1 cellular context compared by ENCODE assay signal in the genomic region with DNA sequence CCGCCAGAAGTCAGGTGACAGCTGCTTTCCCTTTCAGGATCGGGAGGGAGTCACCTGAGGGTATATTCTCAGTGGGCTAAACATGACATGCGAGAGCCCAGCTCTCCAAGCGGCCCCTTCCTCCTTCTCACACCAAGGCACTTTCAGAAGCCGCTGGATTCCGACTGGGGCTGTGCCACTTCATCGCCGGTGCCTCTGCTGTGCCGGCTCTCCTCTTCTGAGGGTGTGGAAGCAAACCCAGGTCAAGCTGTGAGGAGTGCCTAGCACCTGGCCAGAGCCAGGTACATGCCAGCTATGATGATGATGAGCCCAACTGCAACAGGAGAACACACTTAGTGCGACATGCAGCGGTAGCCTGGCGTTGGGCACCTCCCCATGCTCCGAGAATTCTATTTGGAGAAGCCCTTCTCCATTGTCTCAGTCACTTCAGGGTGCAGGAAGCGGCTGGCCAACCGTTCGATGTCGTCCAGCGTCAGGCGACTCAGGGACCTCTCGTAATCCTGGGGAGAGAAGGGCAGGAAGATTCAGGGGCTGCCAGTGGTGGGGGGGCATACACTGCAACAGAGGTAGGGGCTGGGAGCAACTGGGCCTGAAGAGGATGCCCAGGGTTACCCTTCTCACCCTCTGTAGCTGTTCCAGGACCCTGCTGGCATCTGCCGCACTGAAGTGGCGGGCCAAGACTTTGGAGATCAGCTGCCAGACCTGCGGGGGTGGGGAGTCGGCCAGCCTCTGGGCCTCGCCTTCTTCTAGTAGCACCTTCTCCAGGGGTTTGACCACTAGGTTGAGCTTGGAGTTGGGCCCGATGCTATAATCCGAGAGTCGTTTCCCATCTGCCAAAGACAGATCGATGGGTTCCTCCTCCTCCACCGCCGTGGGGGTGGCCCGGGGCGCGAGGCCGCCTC.
TF ChIP-seq lines count a peak whose summit lies in the region.

No MANE protein-coding gene starts in this region.

TF ChIP-seq in K562, 482 proteins besides CTCF, POLR2A, EP300 and RAD21 (continued from another document):
- TF ChIP-seq, protein P1, sequence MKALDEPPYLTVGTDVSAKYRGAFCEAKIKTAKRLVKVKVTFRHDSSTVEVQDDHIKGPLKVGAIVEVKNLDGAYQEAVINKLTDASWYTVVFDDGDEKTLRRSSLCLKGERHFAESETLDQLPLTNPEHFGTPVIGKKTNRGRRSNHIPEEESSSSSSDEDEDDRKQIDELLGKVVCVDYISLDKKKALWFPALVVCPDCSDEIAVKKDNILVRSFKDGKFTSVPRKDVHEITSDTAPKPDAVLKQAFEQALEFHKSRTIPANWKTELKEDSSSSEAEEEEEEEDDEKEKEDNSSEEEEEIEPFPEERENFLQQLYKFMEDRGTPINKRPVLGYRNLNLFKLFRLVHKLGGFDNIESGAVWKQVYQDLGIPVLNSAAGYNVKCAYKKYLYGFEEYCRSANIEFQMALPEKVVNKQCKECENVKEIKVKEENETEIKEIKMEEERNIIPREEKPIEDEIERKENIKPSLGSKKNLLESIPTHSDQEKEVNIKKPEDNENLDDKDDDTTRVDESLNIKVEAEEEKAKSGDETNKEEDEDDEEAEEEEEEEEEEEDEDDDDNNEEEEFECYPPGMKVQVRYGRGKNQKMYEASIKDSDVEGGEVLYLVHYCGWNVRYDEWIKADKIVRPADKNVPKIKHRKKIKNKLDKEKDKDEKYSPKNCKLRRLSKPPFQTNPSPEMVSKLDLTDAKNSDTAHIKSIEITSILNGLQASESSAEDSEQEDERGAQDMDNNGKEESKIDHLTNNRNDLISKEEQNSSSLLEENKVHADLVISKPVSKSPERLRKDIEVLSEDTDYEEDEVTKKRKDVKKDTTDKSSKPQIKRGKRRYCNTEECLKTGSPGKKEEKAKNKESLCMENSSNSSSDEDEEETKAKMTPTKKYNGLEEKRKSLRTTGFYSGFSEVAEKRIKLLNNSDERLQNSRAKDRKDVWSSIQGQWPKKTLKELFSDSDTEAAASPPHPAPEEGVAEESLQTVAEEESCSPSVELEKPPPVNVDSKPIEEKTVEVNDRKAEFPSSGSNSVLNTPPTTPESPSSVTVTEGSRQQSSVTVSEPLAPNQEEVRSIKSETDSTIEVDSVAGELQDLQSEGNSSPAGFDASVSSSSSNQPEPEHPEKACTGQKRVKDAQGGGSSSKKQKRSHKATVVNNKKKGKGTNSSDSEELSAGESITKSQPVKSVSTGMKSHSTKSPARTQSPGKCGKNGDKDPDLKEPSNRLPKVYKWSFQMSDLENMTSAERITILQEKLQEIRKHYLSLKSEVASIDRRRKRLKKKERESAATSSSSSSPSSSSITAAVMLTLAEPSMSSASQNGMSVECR (CRISPR knock-in tag; IDR thresholded peaks at IDR 0.05), result 0 out of 2 replicates have a peak, but pooled peaks have one; percentile 41
- TF ChIP-seq, protein P2, sequence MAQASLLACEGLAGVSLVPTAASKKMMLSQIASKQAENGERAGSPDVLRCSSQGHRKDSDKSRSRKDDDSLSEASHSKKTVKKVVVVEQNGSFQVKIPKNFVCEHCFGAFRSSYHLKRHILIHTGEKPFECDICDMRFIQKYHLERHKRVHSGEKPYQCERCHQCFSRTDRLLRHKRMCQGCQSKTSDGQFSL (CRISPR knock-in tag; IDR thresholded peaks at IDR 0.05), result no peak
- TF ChIP-seq, protein P2 (tag; IDR thresholded peaks at IDR 0.05), result 0 out of 4 replicates have a peak, but pooled peaks of 1 of the 2 experiments have one; percentile 35
- TF ChIP-seq XRCC5 (IDR thresholded peaks at IDR 0.05; ENCODE audit: low read depth, low read length) (no peak), CHD1 (IDR thresholded peaks at IDR 0.05; ENCODE audit: low read length) (peak; percentile 28), BRF2 (IDR thresholded peaks at IDR 0.05; ENCODE audit: borderline replicate concordance, insufficient read depth, insufficient read length) (no peak), MEIS2 (IDR thresholded peaks at IDR 0.05; ENCODE audit: partially characterized antibody) (peak; percentile 8), NFXL1 (CRISPR knock-in tag; IDR thresholded peaks at IDR 0.05) (no peak), CREM (IDR thresholded peaks at IDR 0.05; ENCODE audit: low read depth) (no peak), DMBX1 (CRISPR knock-in tag; IDR thresholded peaks at IDR 0.05; ENCODE audit: borderline replicate concordance) (no peak), ZNF121 (CRISPR knock-in tag; conservative IDR thresholded peaks at IDR 0.05) (no peak)
- TF ChIP-seq, protein P3, sequence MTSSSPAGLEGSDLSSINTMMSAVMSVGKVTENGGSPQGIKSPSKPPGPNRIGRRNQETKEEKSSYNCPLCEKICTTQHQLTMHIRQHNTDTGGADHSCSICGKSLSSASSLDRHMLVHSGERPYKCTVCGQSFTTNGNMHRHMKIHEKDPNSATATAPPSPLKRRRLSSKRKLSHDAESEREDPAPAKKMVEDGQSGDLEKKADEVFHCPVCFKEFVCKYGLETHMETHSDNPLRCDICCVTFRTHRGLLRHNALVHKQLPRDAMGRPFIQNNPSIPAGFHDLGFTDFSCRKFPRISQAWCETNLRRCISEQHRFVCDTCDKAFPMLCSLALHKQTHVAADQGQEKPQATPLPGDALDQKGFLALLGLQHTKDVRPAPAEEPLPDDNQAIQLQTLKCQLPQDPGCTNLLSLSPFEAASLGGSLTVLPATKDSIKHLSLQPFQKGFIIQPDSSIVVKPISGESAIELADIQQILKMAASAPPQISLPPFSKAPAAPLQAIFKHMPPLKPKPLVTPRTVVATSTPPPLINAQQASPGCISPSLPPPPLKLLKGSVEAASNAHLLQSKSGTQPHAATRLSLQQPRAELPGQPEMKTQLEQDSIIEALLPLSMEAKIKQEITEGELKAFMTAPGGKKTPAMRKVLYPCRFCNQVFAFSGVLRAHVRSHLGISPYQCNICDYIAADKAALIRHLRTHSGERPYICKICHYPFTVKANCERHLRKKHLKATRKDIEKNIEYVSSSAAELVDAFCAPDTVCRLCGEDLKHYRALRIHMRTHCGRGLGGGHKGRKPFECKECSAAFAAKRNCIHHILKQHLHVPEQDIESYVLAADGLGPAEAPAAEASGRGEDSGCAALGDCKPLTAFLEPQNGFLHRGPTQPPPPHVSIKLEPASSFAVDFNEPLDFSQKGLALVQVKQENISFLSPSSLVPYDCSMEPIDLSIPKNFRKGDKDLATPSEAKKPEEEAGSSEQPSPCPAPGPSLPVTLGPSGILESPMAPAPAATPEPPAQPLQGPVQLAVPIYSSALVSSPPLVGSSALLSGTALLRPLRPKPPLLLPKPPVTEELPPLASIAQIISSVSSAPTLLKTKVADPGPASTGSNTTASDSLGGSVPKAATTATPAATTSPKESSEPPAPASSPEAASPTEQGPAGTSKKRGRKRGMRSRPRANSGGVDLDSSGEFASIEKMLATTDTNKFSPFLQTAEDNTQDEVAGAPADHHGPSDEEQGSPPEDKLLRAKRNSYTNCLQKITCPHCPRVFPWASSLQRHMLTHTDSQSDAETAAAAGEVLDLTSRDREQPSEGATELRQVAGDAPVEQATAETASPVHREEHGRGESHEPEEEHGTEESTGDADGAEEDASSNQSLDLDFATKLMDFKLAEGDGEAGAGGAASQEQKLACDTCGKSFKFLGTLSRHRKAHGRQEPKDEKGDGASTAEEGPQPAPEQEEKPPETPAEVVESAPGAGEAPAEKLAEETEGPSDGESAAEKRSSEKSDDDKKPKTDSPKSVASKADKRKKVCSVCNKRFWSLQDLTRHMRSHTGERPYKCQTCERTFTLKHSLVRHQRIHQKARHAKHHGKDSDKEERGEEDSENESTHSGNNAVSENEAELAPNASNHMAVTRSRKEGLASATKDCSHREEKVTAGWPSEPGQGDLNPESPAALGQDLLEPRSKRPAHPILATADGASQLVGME (CRISPR knock-in tag; IDR thresholded peaks at IDR 0.05), result no peak
